Comparison of ENCODE assay signal across 29 cellular contexts in genomic region chr11:7703785-7704184, GRCh38. TPM values are rescaled to one million over a fixed set of nuclear protein-coding genes. Genes with fewer than 3 reads are reported as not detected.
"Had no signal": no experiment of that assay in that cellular context is flagged by ENCODE, and none has a peak within 500 bp of the region (broad histone marks: within the 10 kb centered on the region; RNA-seq: fewer than 3 reads in every experiment).

No MANE protein-coding gene starts in this region.

- DNase-seq: Kasumi-1, KG1, MG63, NCI-H1048, NCI-H1092 treated with DMSO at 0.1 percent for 48 hours, NCI-H1105 treated with DMSO at 0.1 percent for 48 hours, NCI-H1417, NCI-H1436, NCI-H146, NCI-H1694, NCI-H187, NCI-H1930, NCI-H2081, NCI-H2171 treated with DMSO at 0.1 percent for 48 hours, NCI-H2227 treated with DMSO at 0.1 percent for 48 hours, NCI-H345, NCI-H446, NCI-H524 treated with DMSO at 0.1 percent for 48 hours, NCI-H526 treated with DMSO at 0.1 percent for 48 hours, NCI-H774, OCI-M1, PC-3, Peyer's patch, RPMI8226, SHP77 treated with DMSO at 0.1 percent for 48 hours, SK-N-SH, SW 1271 had no signal

- ATAC-seq: K562, PC-3 had no signal

RNA-seq across cellular contexts. Expression of gene OVCH2, which starts 2.5 kb away (rescaled TPM):
- total RNA-seq: K562, NCI-H460, PC-3, Peyer's patch had no signal
